In the genomic region with DNA sequence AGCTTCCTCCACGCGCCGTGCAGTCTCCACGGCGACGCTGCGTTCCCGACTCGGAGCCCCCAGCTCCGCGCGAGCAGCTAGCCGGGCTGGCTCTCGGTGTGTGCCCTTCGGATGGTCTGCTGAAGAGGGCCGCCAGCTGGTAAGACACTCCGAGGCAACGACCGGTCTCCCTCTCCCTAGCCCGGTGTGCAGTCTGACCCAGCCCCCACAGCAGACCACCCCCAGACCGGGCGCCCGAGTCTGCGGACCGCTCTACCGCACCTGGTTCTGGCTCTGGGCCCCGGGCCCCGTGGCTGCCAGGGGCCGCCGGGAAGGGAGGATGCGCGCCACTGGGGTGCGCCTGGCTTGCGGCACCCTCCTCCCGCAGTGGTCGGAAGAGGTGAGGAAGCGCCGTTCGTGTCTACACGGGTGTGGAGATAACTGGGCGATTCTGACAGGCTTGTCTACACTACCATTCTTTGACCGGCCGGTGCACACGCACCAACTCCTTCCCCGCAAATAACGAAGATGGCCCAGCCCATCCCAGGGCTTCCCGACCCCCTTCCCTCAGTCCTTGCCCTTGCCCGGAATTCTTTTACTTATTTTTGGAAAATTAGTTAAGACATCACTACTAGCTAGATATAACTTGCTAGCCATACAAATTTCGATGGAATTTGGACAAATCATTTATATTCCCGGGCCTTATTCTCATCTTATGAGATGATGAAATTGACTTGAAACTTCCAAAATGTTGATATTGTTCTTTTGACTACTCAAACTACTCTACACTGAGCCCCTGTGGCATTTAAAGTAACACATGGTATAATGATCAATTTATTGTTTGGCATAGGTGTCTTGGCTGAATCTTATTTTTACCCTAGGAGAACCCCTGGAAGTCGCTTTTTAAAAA, we compare ENCODE assay signal across 7 cellular contexts. TPM values are rescaled to one million over a fixed set of nuclear protein-coding genes. Genes with fewer than 3 reads are reported as not detected.
DNase-seq lines count a peak whose midpoint lies in the region; ATAC-seq and TF ChIP-seq lines count a peak whose summit lies in the region.

No MANE protein-coding gene starts in this region.

- TF ChIP-seq CTCF in GM12864 (IDR thresholded peaks at IDR 0.05; ENCODE audit: low read depth, low read length, missing control alignments) = no peak
- no peak for TF ChIP-seq CTCF in fibroblast of mammary gland (conservative IDR thresholded peaks at IDR 0.05; ENCODE audit: control insufficient read depth, insufficient read depth, low read depth, low read length)
- no peak for TF ChIP-seq CTCF in omental fat pad (IDR thresholded peaks at IDR 0.05)

- CTCF ChIA-PET in activated CD8-positive, alpha-beta memory T cell treated with anti-CD3 and anti-CD28 coated beads, Interleukin-2, amount 10 ng/mL, durations not matched to agents 7 days and 5 days (lab: Charles Lee) = interaction anchor here (0.9 to 1.5 kb wide), 6 partner anchors 34 to 435 kb away, joined by 3 to 4 read pairs (median 3); no protein-coding TSS in a partner anchor

- peak overlapping the region; percentile 63 for H3K4me3 Mint-ChIP-seq in activated CD8-positive, alpha-beta memory T cell treated with anti-CD3 and anti-CD28 coated beads, Interleukin-2, amount 10 ng/mL, durations not matched to agents 7 days and 5 days

- no peak overlapping the region for H3K27ac Mint-ChIP-seq in activated CD8-positive, alpha-beta memory T cell treated with anti-CD3 and anti-CD28 coated beads, Interleukin-2, amount 10 ng/mL, durations not matched to agents 7 days and 5 days

- peaks cover 14% of the 10 kb centered on the region for H3K4me1 Mint-ChIP-seq in activated CD8-positive, alpha-beta memory T cell treated with anti-CD3 and anti-CD28 coated beads, Interleukin-2, amount 10 ng/mL, durations not matched to agents 7 days and 5 days

- peak; percentile 33 for ATAC-seq in GM21737 (IDR thresholded peaks at IDR 0.05; ENCODE audit: unreplicated experiment)
- peak; percentile 73 for ATAC-seq in activated CD8-positive, alpha-beta memory T cell treated with anti-CD3 and anti-CD28 coated beads, Interleukin-2, amount 10 ng/mL, durations not matched to agents 7 days and 5 days
- ATAC-seq in omental fat pad (ENCODE audit: low FRiP score) = peak; percentile 78

- in situ Hi-C loops in KBM-7 (cut with MboI; ENCODE audit: low pct_unique_long_range_greater_than_20kb, low sequenced_read_pairs) = no loop called here

- peaks cover 38% of the 10 kb centered on the region for H3K27me3 Mint-ChIP-seq in activated CD8-positive, alpha-beta memory T cell treated with anti-CD3 and anti-CD28 coated beads, Interleukin-2, amount 10 ng/mL, durations not matched to agents 7 days and 5 days

- peak overlapping the region; percentile 47 for H3K4me3 ChIP-seq in GM12864 (ENCODE audit: low read depth, low read length)
- peak overlapping the region; percentile 64 for H3K4me3 ChIP-seq in fibroblast of mammary gland (ENCODE audit: control insufficient read depth, low read depth, low read length)

- H3K36me3 Mint-ChIP-seq in activated CD8-positive, alpha-beta memory T cell treated with anti-CD3 and anti-CD28 coated beads, Interleukin-2, amount 10 ng/mL, durations not matched to agents 7 days and 5 days = peaks cover 1% of the 10 kb centered on the region

- no peaks in the 10 kb centered on the region for H3K9me3 Mint-ChIP-seq in activated CD8-positive, alpha-beta memory T cell treated with anti-CD3 and anti-CD28 coated beads, Interleukin-2, amount 10 ng/mL, durations not matched to agents 7 days and 5 days (ENCODE audit: low read depth)

- DNase-seq in GM12864 (ENCODE audit: low read depth) (no peak), KBM-7 (peak; percentile 43), fibroblast of mammary gland (ENCODE audit: low read depth) (peak; percentile 12), omental fat pad (ENCODE audit: low spot score) (no peak), HCEC 1CT (no peak)
- peak; percentile 67 for DNase-seq in activated CD8-positive, alpha-beta memory T cell treated with anti-CD3 and anti-CD28 coated beads, Interleukin-2, amount 10 ng/mL, durations not matched to agents 7 days and 5 days

RNA-seq across cellular contexts. Expression of a gene that starts 1.1 kb away (rescaled TPM):
- total RNA-seq in activated CD8-positive, alpha-beta memory T cell treated with anti-CD3 and anti-CD28 coated beads, Interleukin-2, amount 10 ng/mL, durations not matched to agents 7 days and 5 days = not detected
- total RNA-seq in omental fat pad = not detected

RNA-seq across cellular contexts. Expression of a gene that starts 45.4 kb away (rescaled TPM):
- total RNA-seq in activated CD8-positive, alpha-beta memory T cell treated with anti-CD3 and anti-CD28 coated beads, Interleukin-2, amount 10 ng/mL, durations not matched to agents 7 days and 5 days = 1 to 10 TPM in 1 of 2 experiments, under 1 TPM in 1; 0.68 to 3.7 TPM
- total RNA-seq in omental fat pad = under 1 TPM in 1 of 4 donors, not detected in 3; 0.31 TPM

RNA-seq across cellular contexts. Expression of a gene that starts 56.2 kb away (rescaled TPM):
- total RNA-seq in activated CD8-positive, alpha-beta memory T cell treated with anti-CD3 and anti-CD28 coated beads, Interleukin-2, amount 10 ng/mL, durations not matched to agents 7 days and 5 days = not detected
- total RNA-seq in omental fat pad = 10 to 100 TPM in 1 of 4 donors, under 1 TPM in 1, not detected in 2; 0.65 to 22.1 TPM

Comparison
In these comparisons a context has a peak if more than half of its experiments do, and no peak if none do; other contexts are left out.
1. DNase-seq: peak in KBM-7 (single experiment), activated CD8-positive, alpha-beta memory T cell treated with anti-CD3 and anti-CD28 coated beads, Interleukin-2, amount 10 ng/mL, durations not matched to agents 7 days and 5 days (single experiment) and fibroblast of mammary gland (single experiment); none in GM12864 (single experiment), omental fat pad (single experiment) and HCEC 1CT (single experiment).
2. Peak in every context shown above with its lines, with median percentiles within 50 percentile points of each other: ATAC-seq.